Comparison of ENCODE assay signal across 8 cellular contexts in genomic region chr2:57906152-57906732, GRCh38.
DNase-seq lines count a peak whose midpoint lies in the region; TF ChIP-seq lines count a peak whose summit lies in the region.

No MANE protein-coding gene starts in this region.

- H3K27ac Mint-ChIP-seq in activated naive CD4-positive, alpha-beta T cell treated with anti-CD3 and anti-CD28 coated beads, Interleukin-2, amount 50 U/mL, for 24 hours: peak overlapping the region; percentile 47
- H3K27ac Mint-ChIP-seq in nephron: no peak overlapping the region

- intact Hi-C loops in esophagus muscularis mucosa (cut with DNase I): no loop called here

- no peaks in the 10 kb centered on the region for H3K27me3 Mint-ChIP-seq in activated naive CD4-positive, alpha-beta T cell treated with anti-CD3 and anti-CD28 coated beads, Interleukin-2, amount 50 U/mL, for 24 hours
- no peaks in the 10 kb centered on the region for H3K27me3 Mint-ChIP-seq in nephron (ENCODE audit: low read depth)

- WGBS in esophagus muscularis mucosa: 30% methylated on average over 5 of the region's 5 CpGs

- H3K27me3 ChIP-seq in KMS-11 (ENCODE audit: insufficient read depth, low read depth): no peaks in the 10 kb centered on the region
- no peaks in the 10 kb centered on the region for H3K27me3 ChIP-seq in esophagus muscularis mucosa

- TF ChIP-seq EP300 in esophagus muscularis mucosa (IDR thresholded peaks at IDR 0.05): no peak

- TF ChIP-seq CTCF in KMS-11 (conservative IDR thresholded peaks at IDR 0.05; ENCODE audit: low read depth, low read length) (peak; percentile 82), esophagus muscularis mucosa (IDR thresholded peaks at IDR 0.05) (peak; percentile 56 to 69 (median 64)), nephron (IDR thresholded peaks at IDR 0.05; ENCODE audit: unreplicated experiment in 3 of 3) (peak; percentile 79 to 83 (median 82))

- H3K4me3 ChIP-seq in KMS-11 (IDR thresholded peaks at IDR 0.05; ENCODE audit: insufficient read depth, low read depth, low read length) (no peak overlapping the region), esophagus muscularis mucosa (no peak overlapping the region)

- H3K36me3 Mint-ChIP-seq in activated naive CD4-positive, alpha-beta T cell treated with anti-CD3 and anti-CD28 coated beads, Interleukin-2, amount 50 U/mL, for 24 hours: no peaks in the 10 kb centered on the region
- H3K36me3 Mint-ChIP-seq in nephron (ENCODE audit: low read depth): no peaks in the 10 kb centered on the region

- TF ChIP-seq POLR2A in esophagus muscularis mucosa (IDR thresholded peaks at IDR 0.05; ENCODE audit: low read depth): no peak

- no peaks in the 10 kb centered on the region for H3K9me3 ChIP-seq in esophagus muscularis mucosa

- no peak overlapping the region for H3K27ac ChIP-seq in KMS-11
- no peak overlapping the region for H3K27ac ChIP-seq in esophagus muscularis mucosa (replicated peaks in 1 of 4)

- H3K79me2 ChIP-seq in KMS-11 (ENCODE audit: insufficient read depth, low read depth): no peaks in the 10 kb centered on the region

- H2AFZ ChIP-seq in KMS-11 (ENCODE audit: low read depth): no peak overlapping the region

- no peaks in the 10 kb centered on the region for H4K20me1 ChIP-seq in KMS-11 (ENCODE audit: insufficient read depth)

- H3K9ac ChIP-seq in KMS-11: no peak overlapping the region

- no peaks in the 10 kb centered on the region for H3K4me1 ChIP-seq in KMS-11 (ENCODE audit: low read depth, poor library complexity, severe bottlenecking)
- no peaks in the 10 kb centered on the region for H3K4me1 ChIP-seq in esophagus muscularis mucosa

- H3K36me3 ChIP-seq in KMS-11 (ENCODE audit: insufficient read depth): no peaks in the 10 kb centered on the region
- H3K36me3 ChIP-seq in esophagus muscularis mucosa: no peaks in the 10 kb centered on the region

- DNase-seq in activated naive CD4-positive, alpha-beta T cell (lab: John Stamatoyannopoulos, UW): no peak
- DNase-seq in H4 (ENCODE audit: low spot score): peak; percentile 57
- DNase-seq in SHP77 (lab: John Stamatoyannopoulos, UW): peak; percentile 45 to 46
- DNase-seq in esophagus muscularis mucosa (ENCODE audit: extremely low spot score): no peak
- no peak for DNase-seq in activated CD4-positive, alpha-beta T cell treated with anti-CD3 and anti-CD28 coated beads, Interleukin-2, amount 50 U/mL, for 48 hours

- no peaks in the 10 kb centered on the region for H3K9me3 Mint-ChIP-seq in activated naive CD4-positive, alpha-beta T cell treated with anti-CD3 and anti-CD28 coated beads, Interleukin-2, amount 50 U/mL, for 24 hours
- no peaks in the 10 kb centered on the region for H3K9me3 Mint-ChIP-seq in nephron

- H3K4me1 Mint-ChIP-seq in activated naive CD4-positive, alpha-beta T cell treated with anti-CD3 and anti-CD28 coated beads, Interleukin-2, amount 50 U/mL, for 24 hours: peaks cover 20% of the 10 kb centered on the region
- H3K4me1 Mint-ChIP-seq in nephron: peaks cover 8% of the 10 kb centered on the region

- H3K4me3 Mint-ChIP-seq in activated naive CD4-positive, alpha-beta T cell treated with anti-CD3 and anti-CD28 coated beads, Interleukin-2, amount 50 U/mL, for 24 hours: no peak overlapping the region
- no peak overlapping the region for H3K4me3 Mint-ChIP-seq in nephron

- no peak overlapping the region for H3K4me2 ChIP-seq in KMS-11

Comparison
In these comparisons a context has a peak if more than half of its experiments do, and no peak if none do; other contexts are left out.
1. DNase-seq: peak in H4 (single experiment) and SHP77 (2 of 2); none in activated naive CD4-positive, alpha-beta T cell (0 of 4), esophagus muscularis mucosa (single experiment) and activated CD4-positive, alpha-beta T cell treated with anti-CD3 and anti-CD28 coated beads, Interleukin-2, amount 50 U/mL, for 48 hours (0 of 2).
2. Peak in every context shown above with its lines, with median percentiles within 50 percentile points of each other: CTCF ChIP-seq.